9 cellular contexts compared by ENCODE assay signal in genomic region chr13:111006508-111007031, GRCh38.
A peak's percentile ranks its signal among the peaks of the same experiment; 100 is the strongest.
DNase-seq lines count a peak whose midpoint lies in the region; ATAC-seq, FAIRE-seq and TF ChIP-seq lines count a peak whose summit lies in the region.
"Had no signal": no experiment of that assay in that cellular context is flagged by ENCODE, and none has a peak within 500 bp of the region (broad histone marks: within the 10 kb centered on the region; RNA-seq: fewer than 3 reads in every experiment).

No MANE protein-coding gene starts in this region.

- intact Hi-C loops in kidney (cut with DNase I), result no loop called here

- no peaks in the 10 kb centered on the region for H3K36me3 ChIP-seq in bronchial epithelial cell (ENCODE audit: control insufficient read depth, insufficient read depth, low read length)
- no peaks in the 10 kb centered on the region for H3K36me3 ChIP-seq in kidney (ENCODE audit: control insufficient read depth in 1 of 2, insufficient read depth in 2 of 2, low read length in 2 of 2)
- H3K36me3 ChIP-seq in skeletal muscle tissue (ENCODE audit: control insufficient read depth in 3 of 3, insufficient read depth in 3 of 3, low read length in 3 of 3), result no peaks in the 10 kb centered on the region
- H3K36me3 ChIP-seq: cardiac muscle cell had no signal

- no peak for TF ChIP-seq CTCF in bronchial epithelial cell (IDR thresholded peaks at IDR 0.05; ENCODE audit: insufficient read depth, low read length, severe bottlenecking)
- TF ChIP-seq CTCF in kidney (IDR thresholded peaks at IDR 0.05; ENCODE audit: borderline replicate concordance, extremely low read depth, insufficient read depth), result no peak

- peak overlapping the region; percentile 79 to 93 for H3K27ac ChIP-seq in kidney (ENCODE audit: low read depth in 2 of 2, low read length in 2 of 2)
- peak overlapping the region; percentile 96 for H3K27ac ChIP-seq in skeletal muscle tissue (ENCODE audit: low read depth, low read length)
- H3K27ac ChIP-seq: cardiac muscle cell had no signal

- H3K9ac ChIP-seq in kidney (ENCODE audit: low read length in 2 of 2) (peak overlapping the region in 1 of 2 donors; percentile 25), skeletal muscle tissue (ENCODE audit: low read depth in 1 of 3, low read length in 3 of 3) (peak overlapping the region; percentile 51 to 73 (median 70))

- DNase-seq in GM04504 (ENCODE audit: low read depth) (peak; percentile 57), bronchial epithelial cell (ENCODE audit: low read depth) (peak; percentile 31), kidney (peak; percentile 93), NCI-H128 (lab: John Stamatoyannopoulos, UW; ENCODE audit: unreplicated experiment) (no peak)

- FAIRE-seq in bronchial epithelial cell (lab: Jason Lieb, UNC) (no peak), kidney (lab: Jason Lieb, UNC) (no peak)

- H3K4me3 ChIP-seq in bronchial epithelial cell (ENCODE audit: low read depth, low read length) (no peak overlapping the region), kidney (ENCODE audit: low read length in 2 of 2) (no peak overlapping the region), skeletal muscle tissue (ENCODE audit: low read length in 3 of 3) (peak overlapping the region; percentile 15 to 55 (median 29))
- H3K4me3 ChIP-seq: cardiac muscle cell had no signal

- peaks cover 4 to 10% of the 10 kb centered on the region in 2 donors for H3K4me1 ChIP-seq in kidney (ENCODE audit: control insufficient read depth in 1 of 2, insufficient read depth in 1 of 2, low read depth in 1 of 2, low read length in 2 of 2)
- H3K4me1 ChIP-seq in skeletal muscle tissue (ENCODE audit: control insufficient read depth in 3 of 3, insufficient read depth in 3 of 3, low read length in 3 of 3), result peaks cover 25 to 35% (median 25%) of the 10 kb centered on the region in 3 donors

- H3K27me3 ChIP-seq in bronchial epithelial cell (ENCODE audit: control insufficient read depth, insufficient read depth, low read length) (no peaks in the 10 kb centered on the region), skeletal muscle tissue (ENCODE audit: control insufficient read depth in 3 of 3, insufficient read depth in 3 of 3, low read length in 3 of 3) (no peaks in the 10 kb centered on the region)

- H3K9me3 ChIP-seq in kidney (ENCODE audit: control insufficient read depth in 1 of 2, low read length in 2 of 2) (no peaks in the 10 kb centered on the region), skeletal muscle tissue (ENCODE audit: control insufficient read depth in 3 of 3, low read length in 3 of 3) (no peaks in the 10 kb centered on the region)

- ATAC-seq in GM19395 (IDR thresholded peaks at IDR 0.05; ENCODE audit: unreplicated experiment) (no peak), GM18867 (IDR thresholded peaks at IDR 0.05; ENCODE audit: unreplicated experiment) (no peak), GM18511 (IDR thresholded peaks at IDR 0.05; ENCODE audit: unreplicated experiment) (no peak)

Comparison
In these comparisons a context has a peak if more than half of its experiments do, and no peak if none do; other contexts are left out.
1. H3K4me3 ChIP-seq: peak in skeletal muscle tissue (3 of 3); none in bronchial epithelial cell (single experiment) and kidney (0 of 2).